10 cellular contexts compared by ENCODE assay signal in genomic region chr1:40399984-40400704, GRCh38. TPM values are rescaled to one million over a fixed set of nuclear protein-coding genes. Genes with fewer than 3 reads are reported as not detected.
DNase-seq lines count a peak whose midpoint lies in the region; ATAC-seq and TF ChIP-seq lines count a peak whose summit lies in the region.
"Had no signal": no experiment of that assay in that cellular context is flagged by ENCODE, and none has a peak within 500 bp of the region (broad histone marks: within the 10 kb centered on the region; RNA-seq: fewer than 3 reads in every experiment).

No MANE protein-coding gene starts in this region.

- peaks cover 91% of the 10 kb centered on the region for H3K4me1 Mint-ChIP-seq in activated T-cell treated with anti-CD3 and anti-CD28 coated beads, Interleukin-2, amount 50 U/mL, for 4 hours (ENCODE audit: low read depth)
- H3K4me1 Mint-ChIP-seq in activated naive CD8-positive, alpha-beta T cell (ENCODE audit: low read depth) = peaks cover 93% of the 10 kb centered on the region

- 68 to 77% (median 74%) methylated on average over 4 of the region's 4 CpGs for WGBS in stomach, 5 donors

- TF ChIP-seq EP300 in stomach (IDR thresholded peaks at IDR 0.05) = no peak

- H3K27ac ChIP-seq in stomach = peak overlapping the region in 3 of 5 donors; percentile 5 to 99 (median 33)

- H3K36me3 ChIP-seq in stomach = no peaks in the 10 kb centered on the region

- intact Hi-C loops in stomach (cut with DNase I; ENCODE audit: low total_unique reads) = loop anchor here (10.0 kb wide), 1 partner anchor 255 kb away; no protein-coding TSS in a partner anchor

- no peaks in the 10 kb centered on the region for H3K27me3 ChIP-seq in stomach

- TF ChIP-seq POLR2A in stomach (IDR thresholded peaks at IDR 0.05) = no peak

- H3K36me3 Mint-ChIP-seq in activated T-cell treated with anti-CD3 and anti-CD28 coated beads, Interleukin-2, amount 50 U/mL, for 4 hours (ENCODE audit: insufficient read depth) = peaks cover 22% of the 10 kb centered on the region
- H3K36me3 Mint-ChIP-seq in activated naive CD8-positive, alpha-beta T cell = peaks cover 9% of the 10 kb centered on the region

- no peak for DNase-seq in activated T-cell treated with anti-CD3 and anti-CD28 coated beads, Interleukin-2, amount 50 U/mL, for 4 hours
- DNase-seq in activated T-cell treated with anti-CD3 and anti-CD28 coated beads, Interleukin-2, amount 50 U/mL, for 48 hours = no peak
- DNase-seq in stomach (no peak), ureter (ENCODE audit: low spot score) (no peak), LoVo (ENCODE audit: low spot score) (no peak)
- DNase-seq: NCI-H524, right cardiac atrium had no signal

- H3K4me3 ChIP-seq in stomach = no peak overlapping the region

- peak; percentile 47 to 60 for ATAC-seq in activated T-cell treated with anti-CD3 and anti-CD28 coated beads, Interleukin-2, amount 50 U/mL, for 4 hours
- peak; percentile 40 for ATAC-seq in HG03060 (IDR thresholded peaks at IDR 0.05; ENCODE audit: low read depth, unreplicated experiment)
- no peak for ATAC-seq in HG02840 (IDR thresholded peaks at IDR 0.05; ENCODE audit: low FRiP score, unreplicated experiment)

- H3K27ac Mint-ChIP-seq in activated naive CD8-positive, alpha-beta T cell = peak overlapping the region; percentile 97

- TF ChIP-seq CTCF in stomach (IDR thresholded peaks at IDR 0.05) = no peak

- no peaks in the 10 kb centered on the region for H3K9me3 ChIP-seq in stomach

- no peaks in the 10 kb centered on the region for H3K27me3 Mint-ChIP-seq in activated T-cell treated with anti-CD3 and anti-CD28 coated beads, Interleukin-2, amount 50 U/mL, for 4 hours (ENCODE audit: low read depth)
- H3K27me3 Mint-ChIP-seq in activated naive CD8-positive, alpha-beta T cell = no peaks in the 10 kb centered on the region

- peak overlapping the region; percentile 53 for H3K4me3 Mint-ChIP-seq in activated T-cell treated with anti-CD3 and anti-CD28 coated beads, Interleukin-2, amount 50 U/mL, for 4 hours
- H3K4me3 Mint-ChIP-seq in activated naive CD8-positive, alpha-beta T cell = peak overlapping the region; percentile 74

- H3K4me1 ChIP-seq in stomach = peaks cover 10 to 91% (median 55%) of the 10 kb centered on the region in 4 donors

- no peaks in the 10 kb centered on the region for H3K9me3 Mint-ChIP-seq in activated T-cell treated with anti-CD3 and anti-CD28 coated beads, Interleukin-2, amount 50 U/mL, for 4 hours
- no peaks in the 10 kb centered on the region for H3K9me3 Mint-ChIP-seq in activated naive CD8-positive, alpha-beta T cell (ENCODE audit: low read depth)

RNA-seq across cellular contexts. Expression of gene SMAP2, which starts 26.6 kb away (rescaled TPM):
- 100 to 1,000 TPM; 128 to 153 (median 142) TPM for total RNA-seq in activated T-cell treated with anti-CD3 and anti-CD28 coated beads, Interleukin-2, amount 50 U/mL, for 4 hours
- total RNA-seq in stomach (10 to 100 TPM; 21.6 to 58.0 (median 35.9) TPM), ureter (39.5 TPM)
- 10 to 100 TPM; 22.4 to 50.4 (median 27.8) TPM for polyA plus RNA-seq in stomach

RNA-seq across cellular contexts. Expression of gene ZFP69B, which starts 50.1 kb away (rescaled TPM):
- 10 to 100 TPM in 1 of 3 donors, 1 to 10 TPM in 2; 8.0 to 10.1 (median 9.6) TPM for total RNA-seq in activated T-cell treated with anti-CD3 and anti-CD28 coated beads, Interleukin-2, amount 50 U/mL, for 4 hours
- total RNA-seq in stomach (1 to 10 TPM in 1 of 5 donors, under 1 TPM in 1, not detected in 3; 0.45 to 2.0 TPM), ureter (2.5 TPM)
- polyA plus RNA-seq in stomach = under 1 TPM; 0.35 to 0.92 (median 0.81) TPM
